21 cellular contexts compared by ENCODE assay signal in genomic region chr2:217026570-217026969, GRCh38.
DNase-seq lines count a peak whose midpoint lies in the region; ATAC-seq, FAIRE-seq and TF ChIP-seq lines count a peak whose summit lies in the region.
"Had no signal": no experiment of that assay in that cellular context is flagged by ENCODE, and none has a peak within 500 bp of the region (broad histone marks: within the 10 kb centered on the region; RNA-seq: fewer than 3 reads in every experiment).

No MANE protein-coding gene starts in this region.

- no peak for DNase-seq in HepG2 (ENCODE audit: low spot score)
- no peak for DNase-seq in right lobe of liver
- no peak for DNase-seq in IMR-90
- no peak for DNase-seq in H1 (ENCODE audit: low read depth in 1 of 2, low spot score in 2 of 2)
- DNase-seq in Right ventricle myocardium inferior (ENCODE audit: missing footprints) = no peak
- DNase-seq in thyroid gland = no peak
- DNase-seq: 8988T; AML-193; Caco-2; Calu3; CD4-positive, alpha-beta T cell; CD8-positive, alpha-beta T cell; DMS79 treated with DMSO at 0.1 percent for 48 hours; GF-D8 had no signal

- CTCF ChIA-PET in HepG2 (lab: Yijun Ruan, JAX; ENCODE audit: low intra/inter-chr PET ratio, low total read pairs) = no interaction called here
- CTCF ChIA-PET in IMR-90 (lab: Yijun Ruan, JAX) = no interaction called here
- CTCF ChIA-PET in H1 (lab: Charles Lee; ENCODE audit: partially characterized antibody) = interaction anchor here (0.6 to 1.3 kb wide), 2 partner anchors 15 to 18 kb away, joined by 3 to 6 read pairs; no protein-coding TSS in a partner anchor

- H3K4me2 ChIP-seq in HepG2 (ENCODE audit: low read depth, low read length) = no peak overlapping the region
- H3K4me2 ChIP-seq in IMR-90 (ENCODE audit: low read depth, low read length) = no peak overlapping the region
- no peak overlapping the region for H3K4me2 ChIP-seq in H1 (ENCODE audit: insufficient read depth in 1 of 2, low read depth in 2 of 2, low read length in 2 of 2)
- H3K4me2 ChIP-seq: BLaER1 treated with 17β-estradiol and CSF1 and Interleukin-3, amounts not matched to agents 10 nM and 100 nM had no signal

- no peaks in the 10 kb centered on the region for H3K36me3 ChIP-seq in HepG2 (replicated peaks in 1 of 2; ENCODE audit: control insufficient read depth in 1 of 2, insufficient read depth in 2 of 2, low read length in 2 of 2)
- no peaks in the 10 kb centered on the region for H3K36me3 ChIP-seq in right lobe of liver
- no peaks in the 10 kb centered on the region for H3K36me3 ChIP-seq in IMR-90 (ENCODE audit: control insufficient read depth, insufficient read depth, low read length)
- H3K36me3 ChIP-seq in H1 (ENCODE audit: control insufficient read depth in 2 of 4, insufficient read depth in 4 of 4, low read length in 3 of 4) = no peaks in the 10 kb centered on the region
- H3K36me3 ChIP-seq in thyroid gland = no peaks in the 10 kb centered on the region
- H3K36me3 ChIP-seq: BLaER1 treated with 17β-estradiol and CSF1 and Interleukin-3, amounts not matched to agents 10 nM and 100 nM had no signal

- no peak overlapping the region for H2BK15ac ChIP-seq in IMR-90 (ENCODE audit: low read depth, low read length)
- no peak overlapping the region for H2BK15ac ChIP-seq in H1 (ENCODE audit: low read length)

- POLR2A ChIA-PET in HepG2 (lab: Yijun Ruan, JAX) = no interaction called here
- POLR2A ChIA-PET in IMR-90 (lab: Charles Lee; ENCODE audit: unreplicated experiment) = no interaction called here
- POLR2A ChIA-PET in H1 (lab: Charles Lee; ENCODE audit: partially characterized antibody) = no interaction called here

- ATAC-seq in HepG2 (no peak), right lobe of liver (no peak), IMR-90 (ENCODE audit: low read depth) (no peak), Right ventricle myocardium inferior (no peak)
- ATAC-seq: CD8-positive, alpha-beta T cell had no signal

- no peak overlapping the region for H3K4me3 ChIP-seq in HepG2 (replicated peaks in 1 of 3; ENCODE audit: insufficient read depth in 1 of 3, low read depth in 2 of 3, low read length in 3 of 3)
- H3K4me3 ChIP-seq in right lobe of liver = no peak overlapping the region
- H3K4me3 ChIP-seq in IMR-90 (ENCODE audit: insufficient read depth, low read depth, low read length) = no peak overlapping the region
- no peak overlapping the region for H3K4me3 ChIP-seq in H1 (ENCODE audit: extremely low read depth in 1 of 4, insufficient read depth in 2 of 4, low read depth in 3 of 4, low read length in 4 of 4)
- H3K4me3 ChIP-seq in thyroid gland (replicated peaks in 1 of 3) = no peak overlapping the region
- H3K4me3 ChIP-seq: BLaER1 treated with 17β-estradiol and CSF1 and Interleukin-3, amounts not matched to agents 10 nM and 100 nM had no signal

- BruUV-seq in HepG2 (replicated peaks; lab: Mats Ljungman, UMichigan) (no TSS peak), IMR-90 (replicated peaks; lab: Mats Ljungman, UMichigan) (no TSS peak)

- no peak overlapping the region for H4K8ac ChIP-seq in IMR-90 (ENCODE audit: low read depth in 2 of 2, low read length in 2 of 2)
- no peak overlapping the region for H4K8ac ChIP-seq in H1 (ENCODE audit: extremely low read depth, insufficient read depth, low read length)

- H2BK20ac ChIP-seq in IMR-90 (ENCODE audit: low read depth, low read length) (no peak overlapping the region), H1 (ENCODE audit: low read length) (no peak overlapping the region)

- intact Hi-C loops in HepG2 (cut with micrococcal nuclease; ENCODE audit: unreplicated experiment) (no loop called here), right lobe of liver (cut with DNase I) (no loop called here), IMR-90 (cut with micrococcal nuclease) (no loop called here), Right ventricle myocardium inferior (cut with DNase I) (no loop called here), thyroid gland (cut with DNase I) (no loop called here)

- H4K91ac ChIP-seq in IMR-90 (ENCODE audit: insufficient read depth, low read depth, low read length) (no peak overlapping the region), H1 (replicated peaks; ENCODE audit: insufficient read length, low read length) (no peak overlapping the region)

- TF ChIP-seq RAD21 in HepG2 (CRISPR knock-in tag; IDR thresholded peaks at IDR 0.05) = no peak
- no peak for TF ChIP-seq RAD21 in IMR-90 (IDR thresholded peaks at IDR 0.05; ENCODE audit: low read length)
- TF ChIP-seq RAD21 in H1 (IDR thresholded peaks at IDR 0.05 in 1 of 2, conservative IDR thresholded peaks at IDR 0.05 in 1 of 2; ENCODE audit: low read depth in 2 of 2, low read length in 2 of 2) = no peak

- H2BK12ac ChIP-seq in H1 (ENCODE audit: low read depth, low read length) = no peak overlapping the region

- FAIRE-seq in HepG2 (lab: Jason Lieb, UNC) = no peak
- no peak for FAIRE-seq in H1 (lab: Jason Lieb, UNC)
- FAIRE-seq: A204.1, D721Med, G401.6, GM12891, GM19239 had no signal

- H3K9me1 ChIP-seq in IMR-90 (ENCODE audit: insufficient read depth, low read length) = no peaks in the 10 kb centered on the region

- H3K27ac ChIP-seq in HepG2 (ENCODE audit: extremely low read length, insufficient read depth, low read length) = no peak overlapping the region
- H3K27ac ChIP-seq in right lobe of liver = no peak overlapping the region
- H3K27ac ChIP-seq in IMR-90 (ENCODE audit: insufficient read depth, low read length) = no peak overlapping the region
- no peak overlapping the region for H3K27ac ChIP-seq in H1 (ENCODE audit: low read depth, low read length)
- H3K27ac ChIP-seq in thyroid gland = no peak overlapping the region
- H3K27ac ChIP-seq: BLaER1 treated with 17β-estradiol and CSF1 and Interleukin-3, amounts not matched to agents 10 nM and 100 nM; C4-2B had no signal

- dilution Hi-C loops in IMR-90 (cut with HindIII; ENCODE audit: low sequenced_read_pairs, unreplicated experiment) = no loop called here

- no peaks in the 10 kb centered on the region for H3K23me2 ChIP-seq in H1 (ENCODE audit: low read depth, low read length)

- H4K5ac ChIP-seq in IMR-90 (ENCODE audit: low read depth, low read length) = no peak overlapping the region
- H4K5ac ChIP-seq in H1 (ENCODE audit: insufficient read length, low read depth, low read length) = no peak overlapping the region

- H2AK5ac ChIP-seq in IMR-90 (ENCODE audit: low read depth, low read length) (no peak overlapping the region), H1 (ENCODE audit: low read depth, low read length) (no peak overlapping the region)

- no peak for TF ChIP-seq POLR2A in HepG2 (IDR thresholded peaks at IDR 0.05; ENCODE audit: insufficient read depth in 1 of 2, low read depth in 2 of 2, low read length in 2 of 2)
- TF ChIP-seq POLR2A in right lobe of liver (IDR thresholded peaks at IDR 0.05) = no peak
- TF ChIP-seq POLR2A in IMR-90 (IDR thresholded peaks at IDR 0.05; ENCODE audit: low read depth, low read length) = no peak
- no peak for TF ChIP-seq POLR2A in H1 (IDR thresholded peaks at IDR 0.05; ENCODE audit: control extremely low read depth in 1 of 2, low read depth in 2 of 2, low read length in 2 of 2)
- TF ChIP-seq POLR2A in thyroid gland (IDR thresholded peaks at IDR 0.05) = no peak

- TF ChIP-seq EP300 in HepG2 (IDR thresholded peaks at IDR 0.05; ENCODE audit: low read depth in 2 of 2, low read length in 2 of 2) = no peak
- no peak for TF ChIP-seq EP300 in HepG2 (CRISPR knock-in tag; IDR thresholded peaks at IDR 0.05; ENCODE audit: borderline replicate concordance)
- TF ChIP-seq EP300 in H1 (IDR thresholded peaks at IDR 0.05; ENCODE audit: borderline replicate concordance in 1 of 2, low read depth in 2 of 2, low read length in 2 of 2) = no peak

- H2AFZ ChIP-seq in HepG2 (ENCODE audit: low read length) (no peak overlapping the region), IMR-90 (replicated peaks; ENCODE audit: low read length, poor library complexity) (no peak overlapping the region), H1 (ENCODE audit: low read length) (no peak overlapping the region)

- H3K4me1 ChIP-seq in HepG2 (ENCODE audit: insufficient read depth, low read length) = no peaks in the 10 kb centered on the region
- H3K4me1 ChIP-seq in right lobe of liver = no peaks in the 10 kb centered on the region
- no peaks in the 10 kb centered on the region for H3K4me1 ChIP-seq in IMR-90 (ENCODE audit: control insufficient read depth, insufficient read depth, low read length)
- H3K4me1 ChIP-seq in H1 (replicated peaks in 1 of 4; ENCODE audit: control insufficient read depth in 3 of 4, insufficient read depth in 4 of 4, low read length in 3 of 4) = no peaks in the 10 kb centered on the region
- H3K4me1 ChIP-seq in thyroid gland = no peaks in the 10 kb centered on the region
- H3K4me1 ChIP-seq: BLaER1 treated with 17β-estradiol and CSF1 and Interleukin-3, amounts not matched to agents 10 nM and 100 nM; Caco-2 had no signal

- H3K79me1 ChIP-seq in IMR-90 (ENCODE audit: low read depth in 1 of 2, low read length in 2 of 2) (no peaks in the 10 kb centered on the region), H1 (ENCODE audit: low read depth, low read length) (no peaks in the 10 kb centered on the region)

- H3K23ac ChIP-seq in IMR-90 (ENCODE audit: low read depth, low read length) (no peak overlapping the region), H1 (ENCODE audit: insufficient read length) (no peak overlapping the region)

- no peak overlapping the region for H3K4ac ChIP-seq in IMR-90 (ENCODE audit: low read depth, low read length)
- no peak overlapping the region for H3K4ac ChIP-seq in H1 (replicated peaks; ENCODE audit: insufficient read length, low read depth, low read length)

- no peak overlapping the region for H3K18ac ChIP-seq in IMR-90 (ENCODE audit: low read depth, low read length)
- H3K18ac ChIP-seq in H1 (ENCODE audit: extremely low read depth, low read length) = no peak overlapping the region

- WGBS in HepG2 (ENCODE audit: low lambda C conversion rate) = 15% methylated on average over 3 of the region's 3 CpGs
- whole genome bisulfite sequencing in right lobe of liver (ENCODE audit: insufficient coverage, low coverage, low lambda C conversion rate, missing lambda C conversion rate) = 65% methylated on average over 3 of the region's 3 CpGs
- WGBS in IMR-90 (ENCODE audit: extremely low coverage in 2 of 2, insufficient read length in 1 of 2), 2 experiments = no CpG with 5 or more reads among the region's 3 CpGs
- 90% methylated on average over 3 of the region's 3 CpGs; no CpG with 5 or more reads in 1 of the 2 experiments for WGBS in H1 (ENCODE audit: extremely low coverage in 1 of 2, insufficient coverage in 1 of 2, insufficient read length in 1 of 2, insufficient replicate concordance in 2 of 2, low coverage in 1 of 2, low lambda C conversion rate in 2 of 2, missing lambda C conversion rate in 1 of 2), 2 experiments
- WGBS in thyroid gland, 2 donors = 91 to 94% methylated on average over 3 of the region's 3 CpGs

- H3K9me3 ChIP-seq in HepG2 (ENCODE audit: low read length) (no peaks in the 10 kb centered on the region), right lobe of liver (no peaks in the 10 kb centered on the region), IMR-90 (ENCODE audit: control insufficient read depth, insufficient read depth, low read length) (no peaks in the 10 kb centered on the region; the same call in 1 of the 2 replicates), H1 (ENCODE audit: insufficient read depth in 2 of 2, low read depth in 1 of 2, low read length in 1 of 2) (no peaks in the 10 kb centered on the region; a peak in 1 of 4 replicates), thyroid gland (no peaks in the 10 kb centered on the region)
- H3K9me3 ChIP-seq: BLaER1 treated with 17β-estradiol and CSF1 and Interleukin-3, amounts not matched to agents 10 nM and 100 nM; Caco-2 had no signal

- H3K9ac ChIP-seq in HepG2 (ENCODE audit: insufficient read depth, low read depth, low read length) = no peak overlapping the region
- H3K9ac ChIP-seq in IMR-90 (ENCODE audit: low read depth, low read length) = no peak overlapping the region
- no peak overlapping the region for H3K9ac ChIP-seq in H1 (replicated peaks in 1 of 4; ENCODE audit: extremely low read depth in 1 of 4, low read depth in 3 of 4, low read length in 3 of 4)
- H3K9ac ChIP-seq: BLaER1 treated with 17β-estradiol and CSF1 and Interleukin-3, amounts not matched to agents 10 nM and 100 nM had no signal

- H2BK5ac ChIP-seq in IMR-90 (ENCODE audit: low read depth, low read length, poor library complexity, severe bottlenecking) = no peak overlapping the region
- no peak overlapping the region for H2BK5ac ChIP-seq in H1 (ENCODE audit: low read depth, low read length)

- no peak overlapping the region for H2AK9ac ChIP-seq in IMR-90 (replicated peaks; ENCODE audit: low read depth, low read length, poor library complexity)

- H3K79me2 ChIP-seq in HepG2 (ENCODE audit: insufficient read depth, low read length) = no peaks in the 10 kb centered on the region
- no peaks in the 10 kb centered on the region for H3K79me2 ChIP-seq in H1 (ENCODE audit: control insufficient read depth in 1 of 2, insufficient read depth in 2 of 2, low read length in 2 of 2)

- H4K20me1 ChIP-seq in HepG2 (ENCODE audit: insufficient read depth, low read length) (no peaks in the 10 kb centered on the region), IMR-90 (ENCODE audit: insufficient read depth, low read length) (no peaks in the 10 kb centered on the region), H1 (replicated peaks in 1 of 2; ENCODE audit: control insufficient read depth in 1 of 2, insufficient read depth in 2 of 2, low read length in 2 of 2) (no peaks in the 10 kb centered on the region)
- H4K20me1 ChIP-seq: BLaER1 treated with 17β-estradiol and CSF1 and Interleukin-3, amounts not matched to agents 10 nM and 100 nM had no signal

- in situ Hi-C loops in HepG2 (cut with HindIII; ENCODE audit: extremely low pct_ligation_motif_present, low pct_unique_long_range_greater_than_20kb) (no loop called here), IMR-90 (cut with MboI; ENCODE audit: low sequenced_read_pairs) (no loop called here)

- H3K27me3 ChIP-seq in HepG2 (ENCODE audit: control insufficient read depth in 1 of 2, insufficient read depth in 2 of 2, low read length in 2 of 2) (peaks cover 0 to 17% of the 10 kb centered on the region in 2 experiments; a peak in 1 of 5 replicates), right lobe of liver (no peaks in the 10 kb centered on the region), IMR-90 (ENCODE audit: control insufficient read depth, insufficient read depth, low read length) (peaks cover 5% of the 10 kb centered on the region; the same call in 1 of the 2 replicates), H1 (replicated peaks in 1 of 4; ENCODE audit: control insufficient read depth in 3 of 4, extremely low read depth in 1 of 4, insufficient read depth in 3 of 4, low read length in 3 of 4) (no peaks in the 10 kb centered on the region), thyroid gland (no peaks in the 10 kb centered on the region)
- H3K27me3 ChIP-seq: BLaER1 treated with 17β-estradiol and CSF1 and Interleukin-3, amounts not matched to agents 10 nM and 100 nM had no signal

- H3K14ac ChIP-seq in IMR-90 (replicated peaks; ENCODE audit: low read depth, low read length) (no peak overlapping the region), H1 (ENCODE audit: insufficient read length) (no peak overlapping the region)

- H2BK120ac ChIP-seq in IMR-90 (ENCODE audit: low read depth, low read length) = no peak overlapping the region
- H2BK120ac ChIP-seq in H1 (replicated peaks; ENCODE audit: low read depth, low read length) = no peak overlapping the region

- no peak for TF ChIP-seq CTCF in HepG2 (CRISPR knock-in tag; IDR thresholded peaks at IDR 0.05)
- TF ChIP-seq CTCF in right lobe of liver (IDR thresholded peaks at IDR 0.05) = no peak
- TF ChIP-seq CTCF in IMR-90 (conservative IDR thresholded peaks at IDR 0.05; ENCODE audit: low read depth, low read length) = no peak
- no peak for TF ChIP-seq CTCF in H1 (IDR thresholded peaks at IDR 0.05; ENCODE audit: control extremely low read depth in 1 of 3, insufficient read depth in 1 of 3, low read depth in 1 of 3, low read length in 3 of 3)
- TF ChIP-seq CTCF in thyroid gland (IDR thresholded peaks at IDR 0.05) = no peak

- H3K56ac ChIP-seq in IMR-90 (ENCODE audit: extremely low read depth, insufficient read depth, low read length) (no peak overlapping the region), H1 (replicated peaks; ENCODE audit: insufficient read length, low read depth, low read length) (no peak overlapping the region)

Comparison
In these comparisons a context has a peak if more than half of its experiments do, and no peak if none do; other contexts are left out.
1. Of the 41 proteins assayed by ChIP-seq in both HepG2 and H1: peak only in HepG2: none; only in H1: none; in both: MAFK; in neither: 40.